In genomic region chr2:160415991-160416390, GRCh38 we compare ENCODE assay signal across 1 cellular context.
TF ChIP-seq lines count a peak whose summit lies in the region.

No MANE protein-coding gene starts in this region.

TF ChIP-seq in SK-N-SH treated with all-trans-retinoic acid at 6 μM for 48 hours, 23 proteins besides CTCF, POLR2A, EP300 and RAD21 (continued from another document):
- no peak for TF ChIP-seq RARB (CRISPR knock-in tag; IDR thresholded peaks at IDR 0.05)
